In the genomic region with DNA sequence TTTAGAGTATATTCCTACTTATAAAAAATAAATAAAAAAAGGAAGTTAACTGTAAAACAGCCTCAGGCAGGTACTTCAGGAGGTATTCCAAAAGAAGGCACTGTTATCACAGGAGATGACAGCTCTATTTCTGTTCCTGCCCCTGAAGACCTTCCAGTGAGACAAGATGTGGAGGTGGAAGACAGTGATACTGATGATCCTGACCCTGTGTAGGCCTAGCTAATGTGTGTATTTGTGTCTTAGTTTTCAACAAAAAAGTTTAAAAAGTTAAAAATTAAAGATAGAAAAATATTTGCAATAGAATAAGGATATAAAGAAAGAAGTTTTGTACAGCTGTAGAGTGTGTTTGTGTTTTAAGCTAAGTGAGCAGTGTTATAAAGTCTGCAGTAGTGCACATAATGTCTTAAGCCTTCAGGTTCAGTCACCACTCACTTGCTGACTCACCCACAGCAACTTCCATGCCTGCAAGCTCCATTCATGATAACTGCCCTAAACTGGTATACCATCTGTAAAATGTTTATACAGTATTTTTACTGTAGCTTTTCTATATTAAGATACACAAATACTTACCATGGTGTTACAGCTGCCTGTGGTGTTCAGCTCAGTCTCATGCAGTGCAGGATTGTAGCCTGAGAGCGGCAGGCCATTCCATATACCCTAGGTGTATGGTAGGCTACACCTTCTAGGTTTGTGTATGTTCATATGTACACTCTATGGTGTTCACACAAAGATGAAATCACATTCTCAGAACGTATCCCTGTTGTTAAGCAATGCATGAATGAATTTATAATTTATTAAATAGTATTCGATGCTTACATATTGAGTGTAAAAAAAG, we compare ENCODE assay signal across 11 cellular contexts.
DNase-seq lines count a peak whose midpoint lies in the region; ATAC-seq, FAIRE-seq and TF ChIP-seq lines count a peak whose summit lies in the region.
"Had no signal": no experiment of that assay in that cellular context is flagged by ENCODE, and none has a peak within 500 bp of the region (broad histone marks: within the 10 kb centered on the region; RNA-seq: fewer than 3 reads in every experiment).

No MANE protein-coding gene starts in this region.

- H3K9ac ChIP-seq in keratinocyte (ENCODE audit: control insufficient read depth, extremely low read depth, insufficient read depth, low read length): no peak overlapping the region

- H3K79me2 ChIP-seq in keratinocyte (ENCODE audit: control insufficient read depth, insufficient read depth, low read length): peaks cover 11% of the 10 kb centered on the region

- H3K36me3 Mint-ChIP-seq in activated T-helper 17 cell treated with anti-CD3 and anti-CD28 coated beads, Interleukin-2, amount 50 U/mL, for 72 hours (ENCODE audit: low read depth): peaks cover 29% of the 10 kb centered on the region

- dilution Hi-C loops in keratinocyte (cut with MboI; ENCODE audit: extremely low pct_ligation_motif_present, low sequenced_read_pairs): no loop called here

- H3K4me2 ChIP-seq in keratinocyte (ENCODE audit: control insufficient read depth, extremely low read depth, insufficient read depth, low read depth, low read length): peak overlapping the region; percentile 20

- peaks cover 0 to 5% of the 10 kb centered on the region in 2 experiments for H3K36me3 ChIP-seq in keratinocyte (ENCODE audit: control insufficient read depth in 2 of 2, extremely low read depth in 1 of 2, insufficient read depth in 2 of 2, low read length in 2 of 2)

- TF ChIP-seq CTCF in astrocyte of the spinal cord (IDR thresholded peaks at IDR 0.05; ENCODE audit: low read depth, low read length): no peak
- no peak for TF ChIP-seq CTCF in keratinocyte (optimal IDR thresholded peaks at IDR 0.05 in 1 of 3, IDR thresholded peaks at IDR 0.05 in 1 of 3, conservative IDR thresholded peaks at IDR 0.05 in 1 of 3; ENCODE audit: extremely low read depth in 1 of 3, insufficient read depth in 2 of 3, low read length in 3 of 3)

- no peaks in the 10 kb centered on the region for H3K9me3 ChIP-seq in keratinocyte (ENCODE audit: control insufficient read depth, low read depth, low read length)

- H3K4me1 Mint-ChIP-seq in activated T-helper 17 cell treated with anti-CD3 and anti-CD28 coated beads, Interleukin-2, amount 50 U/mL, for 72 hours: no peaks in the 10 kb centered on the region

- H3K4me3 ChIP-seq in astrocyte of the spinal cord (ENCODE audit: low read depth, low read length): no peak overlapping the region
- no peak overlapping the region for H3K4me3 ChIP-seq in keratinocyte (ENCODE audit: control insufficient read depth in 2 of 3, extremely low read depth in 1 of 3, insufficient read depth in 2 of 3, low read depth in 1 of 3, low read length in 3 of 3)

- no peaks in the 10 kb centered on the region for H3K27me3 ChIP-seq in keratinocyte (ENCODE audit: control insufficient read depth, extremely low read depth, insufficient read depth, low read length)

- DNase-seq in AG08396 (ENCODE audit: low spot score) (peak; percentile 30), LHCN-M2 (ENCODE audit: low read depth) (peak; percentile 90), astrocyte of the spinal cord (ENCODE audit: low read depth, low spot score) (peak; percentile 90), keratinocyte (ENCODE audit: low read depth, low spot score) (no peak), MV-4-11 (lab: John Stamatoyannopoulos, UW) (no peak), middle frontal gyrus (ENCODE audit: extremely low spot score, low spot score) (no peak)
- DNase-seq: CD8-positive, alpha-beta T cell; NCI-H510A treated with DMSO at 0.1 percent for 48 hours had no signal

- peaks cover 2% of the 10 kb centered on the region for H4K20me1 ChIP-seq in keratinocyte (ENCODE audit: control insufficient read depth, extremely low read depth, insufficient read depth, low read length)

- H2AFZ ChIP-seq in keratinocyte (ENCODE audit: control insufficient read depth, low read length): no peak overlapping the region

- FAIRE-seq in keratinocyte (lab: Jason Lieb, UNC): peak; percentile 88

- no peak overlapping the region for H3K27ac Mint-ChIP-seq in activated T-helper 17 cell treated with anti-CD3 and anti-CD28 coated beads, Interleukin-2, amount 50 U/mL, for 72 hours
- H3K27ac Mint-ChIP-seq: CD8-positive, alpha-beta T cell; T-helper 1 cell treated with Interleukin-12 subunit alpha and Interleukin-12 subunit beta and Interleukin-4 antibody, amounts not matched to agents 30 μg/mL and 1 μg/mL, for 36 hours had no signal

- no peak for ATAC-seq in HG03460 (IDR thresholded peaks at IDR 0.05; ENCODE audit: unreplicated experiment)
- no peak for ATAC-seq in activated T-helper 17 cell treated with anti-CD3 and anti-CD28 coated beads, Interleukin-2, amount 50 U/mL, for 72 hours (replicated peaks)
- ATAC-seq: CD8-positive, alpha-beta T cell had no signal

- H3K27me3 Mint-ChIP-seq in activated T-helper 17 cell treated with anti-CD3 and anti-CD28 coated beads, Interleukin-2, amount 50 U/mL, for 72 hours: no peaks in the 10 kb centered on the region

- H3K9me1 ChIP-seq in keratinocyte (ENCODE audit: control insufficient read depth, extremely low read depth, insufficient read depth, low read length): no peaks in the 10 kb centered on the region

- H3K4me3 Mint-ChIP-seq in activated T-helper 17 cell treated with anti-CD3 and anti-CD28 coated beads, Interleukin-2, amount 50 U/mL, for 72 hours: no peak overlapping the region
- H3K4me3 Mint-ChIP-seq: CD8-positive, alpha-beta T cell; T-helper 1 cell treated with Interleukin-12 subunit alpha and Interleukin-12 subunit beta and Interleukin-4 antibody, amounts not matched to agents 30 μg/mL and 1 μg/mL, for 36 hours had no signal

- H3K9me3 Mint-ChIP-seq in activated T-helper 17 cell treated with anti-CD3 and anti-CD28 coated beads, Interleukin-2, amount 50 U/mL, for 72 hours: peaks cover 4% of the 10 kb centered on the region
- H3K9me3 Mint-ChIP-seq: CD8-positive, alpha-beta T cell; T-helper 1 cell treated with Interleukin-12 subunit alpha and Interleukin-12 subunit beta and Interleukin-4 antibody, amounts not matched to agents 30 μg/mL and 1 μg/mL, for 36 hours had no signal

- peaks cover 13% of the 10 kb centered on the region for H3K4me1 ChIP-seq in keratinocyte (ENCODE audit: control insufficient read depth, extremely low read depth, insufficient read depth, low read length)

- in situ Hi-C loops in astrocyte of the spinal cord (cut with HindIII; ENCODE audit: low sequenced_read_pairs): no loop called here

- H3K27ac ChIP-seq in keratinocyte (ENCODE audit: control insufficient read depth, insufficient read depth, low read length): peak overlapping the region; percentile 55

Comparison
In these comparisons a context has a peak if more than half of its experiments do, and no peak if none do; other contexts are left out.
1. DNase-seq: peak in AG08396 (single experiment), LHCN-M2 (single experiment) and astrocyte of the spinal cord (single experiment); none in keratinocyte (single experiment), MV-4-11 (single experiment) and middle frontal gyrus (single experiment).